In the genomic region with DNA sequence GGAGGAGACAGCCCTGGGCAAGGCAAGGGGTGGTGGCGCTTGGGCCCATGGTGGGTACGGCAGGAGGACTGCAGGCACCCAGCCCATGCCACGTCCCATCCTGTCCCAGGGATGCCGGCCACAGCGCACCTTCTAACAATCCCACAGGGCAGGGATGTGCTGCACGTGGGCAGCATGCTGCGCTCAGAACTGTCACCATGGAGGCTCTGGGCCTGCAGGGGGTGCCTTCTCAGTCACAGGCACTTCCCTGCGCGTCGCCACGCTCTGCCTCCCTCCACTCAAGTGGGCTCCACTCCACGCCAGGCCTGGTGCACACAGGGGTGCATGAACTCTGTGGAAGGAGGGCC, we compare ENCODE assay signal across 25 cellular contexts. TPM values are rescaled to one million over a fixed set of nuclear protein-coding genes. Genes with fewer than 3 reads are reported as not detected.
"Had no signal": no experiment of that assay in that cellular context is flagged by ENCODE, and none has a peak within 500 bp of the region (broad histone marks: within the 10 kb centered on the region; RNA-seq: fewer than 3 reads in every experiment).

No MANE protein-coding gene starts in this region.

- H3K36me3 ChIP-seq: vagina had no signal

- H3K27ac ChIP-seq: body of pancreas, sigmoid colon, vagina had no signal

- H3K9me3 Mint-ChIP-seq: activated CD4-positive, alpha-beta memory T cell treated with anti-CD3 and anti-CD28 coated beads for 36 hours; activated naive CD4-positive, alpha-beta T cell treated with anti-CD3 and anti-CD28 coated beads for 36 hours; dendritic cell treated with granulocyte-macrophage colony-stimulating factor and Interleukin-4, amounts not matched to agents 40 ng/mL and 50 ng/mL, for 4 days; nephron; stimulated activated naive B cell treated with anti-CD40 and anti-IgM and Interleukin-4, amounts not matched to agents 10 μg/mL and 1 μg/mL and 100 μg/mL, for 72 hours; T-helper 1 cell treated with Interleukin-12 subunit alpha and Interleukin-12 subunit beta and Interleukin-4 antibody, amounts not matched to agents 30 μg/mL and 1 μg/mL, for 36 hours had no signal

- H3K27me3 ChIP-seq: body of pancreas, heart right ventricle, sigmoid colon, vagina had no signal

- ATAC-seq: body of pancreas; stimulated activated naive B cell treated with anti-CD40 and anti-IgM and Interleukin-4, amounts not matched to agents 10 μg/mL and 1 μg/mL and 100 μg/mL, for 72 hours had no signal

- H3K27me3 Mint-ChIP-seq: activated CD4-positive, alpha-beta memory T cell treated with anti-CD3 and anti-CD28 coated beads for 36 hours had no signal

- H3K27ac Mint-ChIP-seq: activated CD4-positive, alpha-beta memory T cell treated with anti-CD3 and anti-CD28 coated beads for 36 hours; activated naive CD4-positive, alpha-beta T cell treated with anti-CD3 and anti-CD28 coated beads for 36 hours had no signal

- H3K36me3 Mint-ChIP-seq: activated CD4-positive, alpha-beta memory T cell treated with anti-CD3 and anti-CD28 coated beads for 36 hours had no signal

- H3K4me3 ChIP-seq: body of pancreas, heart right ventricle, sigmoid colon, vagina had no signal

- H3K9me3 ChIP-seq: body of pancreas, heart right ventricle, sigmoid colon, vagina had no signal

- DNase-seq: activated CD4-positive, alpha-beta memory T cell treated with anti-CD3 and anti-CD28 coated beads for 36 hours; activated CD4-positive, alpha-beta T cell treated with anti-CD3 and anti-CD28 coated beads for 4 hours; activated CD4-positive, CD25-positive, alpha-beta regulatory T cell; activated effector memory CD4-positive, alpha-beta T cell treated with Interleukin-2 at 50 U/mL for 16 hours; activated naive CD4-positive, alpha-beta T cell treated with anti-CD3 and anti-CD28 coated beads for 36 hours; activated T-cell treated with anti-CD3 and anti-CD28 coated beads, Interleukin-2, amount 50 U/mL, for 48 hours; effector CD4-positive, alpha-beta T cell; kidney; occipital lobe; stimulated activated CD4-positive, alpha-beta T cell treated with anti-CD3 and anti-CD28 coated beads, Interleukin-2, amount 100 ng/mL, for 48 hours; stimulated activated CD8-positive, alpha-beta memory T cell treated with anti-CD3 and anti-CD28 coated beads, Interleukin-4, amount 100 ng/mL, for 48 hours; stimulated activated naive B cell treated with anti-CD40 and anti-IgM and Interleukin-4, amounts not matched to agents 10 μg/mL and 1 μg/mL and 100 μg/mL, for 72 hours; T1000 had no signal

- H3K4me3 Mint-ChIP-seq: dendritic cell treated with granulocyte-macrophage colony-stimulating factor and Interleukin-4, amounts not matched to agents 40 ng/mL and 50 ng/mL, for 4 days had no signal

RNA-seq across cellular contexts. Expression of gene RBBP8NL, which starts 22.6 kb away (rescaled TPM):
- total RNA-seq: activated CD4-positive, alpha-beta memory T cell treated with anti-CD3 and anti-CD28 coated beads for 36 hours; activated naive CD4-positive, alpha-beta T cell treated with anti-CD3 and anti-CD28 coated beads for 36 hours; cardiac septum; fibroblast of villous mesenchyme; heart right ventricle; left lobe of liver; lung microvascular endothelial cell; occipital lobe; sigmoid colon; temporal lobe had no signal
- polyA plus RNA-seq: heart right ventricle had no signal
